8 cellular contexts compared by ENCODE assay signal in the genomic region with DNA sequence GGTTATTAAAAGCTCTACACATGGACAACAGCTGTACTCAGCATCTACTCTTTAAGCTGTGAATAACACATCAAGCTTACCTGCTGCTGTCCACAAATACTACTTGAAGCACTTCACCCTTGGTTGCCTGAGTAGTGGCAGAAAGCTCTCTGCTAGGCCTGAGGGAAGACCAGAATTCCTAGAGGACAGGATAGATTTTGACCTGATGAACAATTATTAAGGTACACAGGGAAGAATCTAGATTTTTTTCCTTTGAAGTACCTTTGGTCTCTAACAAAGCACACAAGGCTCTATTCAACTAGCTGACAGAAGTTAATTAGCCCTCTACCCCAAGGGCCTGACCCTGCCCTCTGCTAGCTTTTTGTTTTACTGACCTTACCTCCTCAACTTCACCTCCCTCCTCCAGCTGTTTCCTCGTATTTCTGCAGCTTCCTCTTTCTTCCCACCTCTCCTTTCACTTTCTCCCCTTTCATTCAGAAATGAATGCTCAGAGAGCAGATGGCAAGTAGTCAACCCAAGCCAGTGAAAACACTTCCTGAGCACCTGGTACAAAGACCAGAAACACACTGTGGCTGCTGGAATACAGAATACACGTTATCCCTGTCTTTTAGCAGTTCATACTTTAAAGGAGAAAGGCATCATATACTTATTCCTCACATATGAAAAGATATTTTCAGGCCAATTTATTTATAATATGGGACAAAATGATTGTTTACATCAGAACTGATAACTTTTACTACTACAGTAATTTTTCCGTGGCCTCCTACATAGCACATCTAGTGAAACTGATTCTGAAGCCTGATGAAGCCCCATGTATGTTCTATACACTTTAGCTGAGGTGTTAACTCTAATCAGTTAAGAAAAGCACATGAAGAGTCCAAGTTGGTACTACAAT. TPM values are rescaled to one million over a fixed set of nuclear protein-coding genes. Genes with fewer than 3 reads are reported as not detected.
DNase-seq lines count a peak whose midpoint lies in the region; ATAC-seq, FAIRE-seq and TF ChIP-seq lines count a peak whose summit lies in the region.

No MANE protein-coding gene starts in this region.

- CTCF ChIA-PET in H1 (lab: Charles Lee; ENCODE audit: partially characterized antibody): interaction anchor here (0.5 to 15.0 kb wide), 22 partner anchors 7 to 822 kb away, joined by 3 to 384 read pairs (median 5); partner anchors contain the start of genes CUEDC1, MRPS23 and SRSF1

- H3K18ac ChIP-seq in H1 (ENCODE audit: extremely low read depth, low read length): no peak overlapping the region

- H4K5ac ChIP-seq in H1 (ENCODE audit: insufficient read length, low read depth, low read length): no peak overlapping the region

- no peaks in the 10 kb centered on the region for H3K79me1 ChIP-seq in H1 (ENCODE audit: low read depth, low read length)

- peak; percentile 40 to 41; a peak in 2 of 3 replicates for TF ChIP-seq POLR2A in H1 (IDR thresholded peaks at IDR 0.05; ENCODE audit: control extremely low read depth in 1 of 2, low read depth in 2 of 2, low read length in 2 of 2)

- H3K4me2 ChIP-seq in H1 (ENCODE audit: insufficient read depth in 1 of 2, low read depth in 2 of 2, low read length in 2 of 2): no peak overlapping the region

- H2BK12ac ChIP-seq in H1 (ENCODE audit: low read depth, low read length): no peak overlapping the region

- no peaks in the 10 kb centered on the region for H3K79me2 ChIP-seq in H1 (ENCODE audit: control insufficient read depth in 1 of 2, insufficient read depth in 2 of 2, low read length in 2 of 2)

- no peak overlapping the region for H3K4ac ChIP-seq in H1 (replicated peaks; ENCODE audit: insufficient read length, low read depth, low read length)

- no peak overlapping the region for H2BK15ac ChIP-seq in H1 (ENCODE audit: low read length)

- no peak overlapping the region for H4K8ac ChIP-seq in H1 (ENCODE audit: extremely low read depth, insufficient read depth, low read length)

- 66% methylated on average over 3 of the region's 3 CpGs; no CpG with 5 or more reads in 1 of the 2 experiments for WGBS in H1 (ENCODE audit: extremely low coverage in 1 of 2, insufficient coverage in 1 of 2, insufficient read length in 1 of 2, insufficient replicate concordance in 2 of 2, low coverage in 1 of 2, low lambda C conversion rate in 2 of 2, missing lambda C conversion rate in 1 of 2), 2 experiments

- POLR2A ChIA-PET in H1 (lab: Charles Lee; ENCODE audit: partially characterized antibody): interaction anchor here (0.7 to 28.0 kb wide), 24 partner anchors 7 to 243 kb away, joined by 3 to 672 read pairs (median 4); partner anchors contain the start of genes DYNLL2, MRPS23 and SRSF1

- no peak overlapping the region for H4K91ac ChIP-seq in H1 (replicated peaks; ENCODE audit: insufficient read length, low read length)

- H3K4me3 ChIP-seq in right atrium auricular region (no peak overlapping the region), H1 (ENCODE audit: extremely low read depth in 1 of 4, insufficient read depth in 2 of 4, low read depth in 3 of 4, low read length in 4 of 4) (no peak overlapping the region), upper lobe of right lung (no peak overlapping the region)

- H2AFZ ChIP-seq in H1 (ENCODE audit: low read length): no peak overlapping the region

- peaks cover 6% of the 10 kb centered on the region for H3K36me3 ChIP-seq in right atrium auricular region
- H3K36me3 ChIP-seq in H1 (ENCODE audit: control insufficient read depth in 2 of 4, insufficient read depth in 4 of 4, low read length in 3 of 4): peaks cover 0 to 15% (median 5%) of the 10 kb centered on the region in 4 experiments; a peak in 3 of 8 replicates
- H3K36me3 ChIP-seq in upper lobe of right lung: peaks cover 19% of the 10 kb centered on the region

- H3K56ac ChIP-seq in H1 (replicated peaks; ENCODE audit: insufficient read length, low read depth, low read length): no peak overlapping the region

- H3K14ac ChIP-seq in H1 (ENCODE audit: insufficient read length): no peak overlapping the region

- no peak overlapping the region for H3K23ac ChIP-seq in H1 (ENCODE audit: insufficient read length)

- intact Hi-C loops in left cardiac atrium (cut with DNase I): loop anchor here in 1 of 2 donors (2.0 kb wide), 1 partner anchor 135 kb away; no protein-coding TSS in a partner anchor
- intact Hi-C loops in upper lobe of right lung (cut with DNase I): loop anchor here (5.0 kb wide), 1 partner anchor 121 kb away; no protein-coding TSS in a partner anchor

- H2BK120ac ChIP-seq in H1 (replicated peaks; ENCODE audit: low read depth, low read length): no peak overlapping the region

- TF ChIP-seq EP300 in H1 (IDR thresholded peaks at IDR 0.05; ENCODE audit: borderline replicate concordance in 1 of 2, low read depth in 2 of 2, low read length in 2 of 2): no peak

- no peak for ATAC-seq in left cardiac atrium
- ATAC-seq in upper lobe of right lung: peak; percentile 23

- H3K27me3 ChIP-seq in right atrium auricular region: no peaks in the 10 kb centered on the region
- no peaks in the 10 kb centered on the region for H3K27me3 ChIP-seq in H1 (replicated peaks in 1 of 4; ENCODE audit: control insufficient read depth in 3 of 4, extremely low read depth in 1 of 4, insufficient read depth in 3 of 4, low read length in 3 of 4)
- H3K27me3 ChIP-seq in upper lobe of right lung: no peaks in the 10 kb centered on the region

- no peaks in the 10 kb centered on the region for H4K20me1 ChIP-seq in H1 (replicated peaks in 1 of 2; ENCODE audit: control insufficient read depth in 1 of 2, insufficient read depth in 2 of 2, low read length in 2 of 2)

- DNase-seq in right atrium auricular region (ENCODE audit: low spot score) (no peak), left cardiac atrium (no peak), NOMO-1 (lab: John Stamatoyannopoulos, UW; ENCODE audit: unreplicated experiment in 2 of 2) (peak; percentile 33 to 40), H1 (ENCODE audit: low read depth in 1 of 2, low spot score in 2 of 2) (no peak), upper lobe of right lung (no peak), OCI-M2 (lab: John Stamatoyannopoulos, UW; ENCODE audit: unreplicated experiment) (no peak), cortex of kidney (lab: John Stamatoyannopoulos, UW) (no peak), NCI-H1436 (lab: John Stamatoyannopoulos, UW) (no peak)

- peak overlapping the region; percentile 61 to 67 for H3K27ac ChIP-seq in right atrium auricular region
- no peak overlapping the region for H3K27ac ChIP-seq in H1 (ENCODE audit: low read depth, low read length)
- no peak overlapping the region for H3K27ac ChIP-seq in upper lobe of right lung

- H3K4me1 ChIP-seq in right atrium auricular region (peaks cover 0 to 35% of the 10 kb centered on the region in 2 donors), H1 (replicated peaks in 1 of 4; ENCODE audit: control insufficient read depth in 3 of 4, insufficient read depth in 4 of 4, low read length in 3 of 4) (peaks cover 0 to 9% (median 0%) of the 10 kb centered on the region in 4 experiments; a peak in 4 of 7 replicates), upper lobe of right lung (peaks cover 23% of the 10 kb centered on the region)

- H3K9ac ChIP-seq in H1 (replicated peaks in 1 of 4; ENCODE audit: extremely low read depth in 1 of 4, low read depth in 3 of 4, low read length in 3 of 4): peak overlapping the region in 1 of 4 experiments; percentile 34; a peak in 1 of 7 replicates

- no peak for TF ChIP-seq CTCF in right atrium auricular region (IDR thresholded peaks at IDR 0.05)
- TF ChIP-seq CTCF in H1 (IDR thresholded peaks at IDR 0.05; ENCODE audit: control extremely low read depth in 1 of 3, insufficient read depth in 1 of 3, low read depth in 1 of 3, low read length in 3 of 3): no peak
- TF ChIP-seq CTCF in upper lobe of right lung (IDR thresholded peaks at IDR 0.05): no peak

- H2BK5ac ChIP-seq in H1 (ENCODE audit: low read depth, low read length): no peak overlapping the region

- H2AK5ac ChIP-seq in H1 (ENCODE audit: low read depth, low read length): no peak overlapping the region

- FAIRE-seq in H1 (lab: Jason Lieb, UNC): no peak

- TF ChIP-seq RAD21 in H1 (IDR thresholded peaks at IDR 0.05 in 1 of 2, conservative IDR thresholded peaks at IDR 0.05 in 1 of 2; ENCODE audit: low read depth in 2 of 2, low read length in 2 of 2): no peak

- peaks cover under 1% of the 10 kb centered on the region; the same call in 1 of the 2 replicates for H3K23me2 ChIP-seq in H1 (ENCODE audit: low read depth, low read length)

- H3K9me3 ChIP-seq in right atrium auricular region (no peaks in the 10 kb centered on the region), H1 (ENCODE audit: insufficient read depth in 2 of 2, low read depth in 1 of 2, low read length in 1 of 2) (no peaks in the 10 kb centered on the region), upper lobe of right lung (no peaks in the 10 kb centered on the region)

- no peak overlapping the region for H2BK20ac ChIP-seq in H1 (ENCODE audit: low read length)

RNA-seq across cellular contexts. Expression of gene VEZF1, which starts 5.7 kb away (rescaled TPM):
- total RNA-seq in right atrium auricular region: 10 to 100 TPM; 65.9 to 77.1 TPM
- 10 to 100 TPM; 54.1 to 60.9 TPM for total RNA-seq in left cardiac atrium
- total RNA-seq in H1 (2021; fragmentation: NEBNext Ultra II Directional; extraction: Animal tissue kit (Norgen Biotek cat#: 25700)): 56.7 and 61.9 TPM in 2 replicates
- 21.5 and 28.9 TPM in 2 replicates for polyA plus RNA-seq in H1 (2011; rRNA removed)
- polyA plus RNA-seq in H1 (2011; cell fraction: cytosol; rRNA removed): 25.3 TPM
- polyA plus RNA-seq in H1 (2011; cell fraction: nucleus; rRNA removed): 29.8 TPM
- 33.3 to 43.5 TPM (median 39.8 TPM) in 4 replicates for polyA plus RNA-seq in H1 (2012, experiment 1 of 2)
- 5.7 TPM for polyA plus RNA-seq in H1 (2012, experiment 2 of 2)
- polyA plus RNA-seq in H1 (2013, experiment 1 of 2): 39.2 TPM
- polyA plus RNA-seq in H1 (2013, experiment 2 of 2): 38.4 TPM
- polyA minus RNA-seq in H1 (2011; rRNA and poly(A)+ RNA removed): 81.4 and 108 TPM in 2 replicates
- 35.6 TPM for polyA minus RNA-seq in H1 (2011; cell fraction: cytosol; rRNA and poly(A)+ RNA removed)
- polyA minus RNA-seq in H1 (2011; cell fraction: nucleus; rRNA and poly(A)+ RNA removed): 51.1 TPM
- 77.1 TPM for total RNA-seq in upper lobe of right lung

RNA-seq across cellular contexts. Expression of gene SRSF1, which starts 13.3 kb away (rescaled TPM):
- total RNA-seq in right atrium auricular region (100 to 1,000 TPM in 1 of 2 donors, 10 to 100 TPM in 1; 70.6 to 101 TPM), left cardiac atrium (100 to 1,000 TPM; 113 to 137 TPM), upper lobe of right lung (153 TPM)
- total RNA-seq in H1 (2021; fragmentation: NEBNext Ultra II Directional; extraction: Animal tissue kit (Norgen Biotek cat#: 25700)): 429 and 433 TPM in 2 replicates
- polyA plus RNA-seq in H1 (2011; rRNA removed): 149 and 300 TPM in 2 replicates
- 280 TPM for polyA plus RNA-seq in H1 (2011; cell fraction: cytosol; rRNA removed)
- polyA plus RNA-seq in H1 (2011; cell fraction: nucleus; rRNA removed): 773 TPM
- 330 to 434 TPM (median 366 TPM) in 4 replicates for polyA plus RNA-seq in H1 (2012, experiment 1 of 2)
- polyA plus RNA-seq in H1 (2012, experiment 2 of 2): 60.0 TPM
- 237 TPM for polyA plus RNA-seq in H1 (2013, experiment 1 of 2)
- polyA plus RNA-seq in H1 (2013, experiment 2 of 2): 241 TPM
- 349 and 397 TPM in 2 replicates for polyA minus RNA-seq in H1 (2011; rRNA and poly(A)+ RNA removed)
- polyA minus RNA-seq in H1 (2011; cell fraction: cytosol; rRNA and poly(A)+ RNA removed): 389 TPM
- 594 TPM for polyA minus RNA-seq in H1 (2011; cell fraction: nucleus; rRNA and poly(A)+ RNA removed)

RNA-seq across cellular contexts. Expression of gene CUEDC1, which starts 38.5 kb away (rescaled TPM):
- total RNA-seq in right atrium auricular region (10 to 100 TPM; 32.5 to 33.3 TPM), left cardiac atrium (10 to 100 TPM; 38.3 to 45.5 TPM), upper lobe of right lung (41.9 TPM)
- total RNA-seq in H1 (2021; fragmentation: NEBNext Ultra II Directional; extraction: Animal tissue kit (Norgen Biotek cat#: 25700)): 7.8 and 10.7 TPM in 2 replicates
- 4.0 and 6.7 TPM in 2 replicates for polyA plus RNA-seq in H1 (2011; rRNA removed)
- polyA plus RNA-seq in H1 (2011; cell fraction: cytosol; rRNA removed): 5.2 TPM
- polyA plus RNA-seq in H1 (2011; cell fraction: nucleus; rRNA removed): 12.0 TPM
- 3.4 to 9.6 TPM (median 7.3 TPM) in 4 replicates for polyA plus RNA-seq in H1 (2012, experiment 1 of 2)
- 4.9 TPM for polyA plus RNA-seq in H1 (2012, experiment 2 of 2)
- polyA plus RNA-seq in H1 (2013, experiment 1 of 2): 5.8 TPM
- polyA plus RNA-seq in H1 (2013, experiment 2 of 2): 5.8 TPM
- polyA minus RNA-seq in H1 (2011; rRNA and poly(A)+ RNA removed): 4.1 and 5.1 TPM in 2 replicates
- 2.2 TPM for polyA minus RNA-seq in H1 (2011; cell fraction: cytosol; rRNA and poly(A)+ RNA removed)
- polyA minus RNA-seq in H1 (2011; cell fraction: nucleus; rRNA and poly(A)+ RNA removed): 4.1 TPM

Comparison
In these comparisons a context has a peak if more than half of its experiments do, and no peak if none do; other contexts are left out.
1. DNase-seq: peak in NOMO-1 (2 of 2); none in right atrium auricular region (single experiment), left cardiac atrium (single experiment), H1 (0 of 2), upper lobe of right lung (single experiment), OCI-M2 (single experiment), cortex of kidney (single experiment) and NCI-H1436 (single experiment).
2. H3K27ac ChIP-seq: peak in right atrium auricular region (2 of 2); none in H1 (single experiment) and upper lobe of right lung (single experiment).